In genomic region chr11:62974848-62975522, GRCh38 we compare ENCODE assay signal across 9 cellular contexts. TPM values are rescaled to one million over a fixed set of nuclear protein-coding genes. Genes with fewer than 3 reads are reported as not detected.
A peak's percentile ranks its signal among the peaks of the same experiment; 100 is the strongest.
DNase-seq lines count a peak whose midpoint lies in the region; ATAC-seq, FAIRE-seq and TF ChIP-seq lines count a peak whose summit lies in the region.
"Had no signal": no experiment of that assay in that cellular context is flagged by ENCODE, and none has a peak within 500 bp of the region (broad histone marks: within the 10 kb centered on the region; RNA-seq: fewer than 3 reads in every experiment).

No MANE protein-coding gene starts in this region.

- ATAC-seq in left lung (peak; percentile 80), HG02840 (IDR thresholded peaks at IDR 0.05; ENCODE audit: low FRiP score, unreplicated experiment) (no peak)

- H3K9me3 ChIP-seq in adrenal gland (replicated peaks in 1 of 3) (no peaks in the 10 kb centered on the region), left lung (no peaks in the 10 kb centered on the region)

- DNase-seq in activated T-cell treated with anti-CD3 and anti-CD28 coated beads for 24 hours (ENCODE audit: low read depth): peak; percentile 14
- DNase-seq in activated T-cell treated with anti-CD3 and anti-CD28 coated beads for 4 hours: no peak
- DNase-seq in NCI-H2081 (lab: John Stamatoyannopoulos, UW): peak; percentile 74 to 79
- DNase-seq in adrenal gland: peak in 4 of 7 donors; percentile 8 to 57 (median 21)
- DNase-seq in left lung: no peak
- DNase-seq in NCI-H146 (lab: John Stamatoyannopoulos, UW): no peak
- DNase-seq in RCC 7860 (ENCODE audit: low spot score): no peak

- TF ChIP-seq CTCF in adrenal gland (IDR thresholded peaks at IDR 0.05) (peak in 2 of 6 experiments; percentile 14 to 35), left lung (IDR thresholded peaks at IDR 0.05) (peak in 1 of 2 donors; percentile 26)

- H3K27ac ChIP-seq in adrenal gland: no peak overlapping the region
- H3K27ac ChIP-seq in left lung: no peak overlapping the region

- peaks cover 2% of the 10 kb centered on the region for H3K27me3 ChIP-seq in adrenal gland
- peaks cover 0 to 6% of the 10 kb centered on the region in 2 donors for H3K27me3 ChIP-seq in left lung

- no peaks in the 10 kb centered on the region for H3K4me1 ChIP-seq in adrenal gland (replicated peaks in 1 of 2)
- no peaks in the 10 kb centered on the region for H3K4me1 ChIP-seq in left lung

- no peak for FAIRE-seq in RCC 7860 (lab: Jason Lieb, UNC)

- TF ChIP-seq POLR2A in adrenal gland (IDR thresholded peaks at IDR 0.05): no peak

- WGBS in adrenal gland, 4 donors: 24 to 41% (median 38%) methylated on average over 8 to 9 of the region's 9 CpGs

- intact Hi-C loops in adrenal gland (cut with DNase I): no loop called here
- intact Hi-C loops in left lung (cut with DNase I): no loop called here

- H3K36me3 ChIP-seq in adrenal gland (replicated peaks in 1 of 2) (no peaks in the 10 kb centered on the region), left lung (no peaks in the 10 kb centered on the region)

- H3K4me3 ChIP-seq in adrenal gland (no peak overlapping the region), left lung (no peak overlapping the region)

RNA-seq across cellular contexts. Expression of gene SLC22A6, which starts 9.8 kb away (rescaled TPM):
- total RNA-seq in adrenal gland: not detected
- not detected for polyA plus RNA-seq in adrenal gland
- not detected for total RNA-seq in left lung
- polyA plus RNA-seq: neural cell had no signal

RNA-seq across cellular contexts. Expression of gene SLC22A8, which starts 40.7 kb away (rescaled TPM):
- total RNA-seq in adrenal gland: not detected
- polyA plus RNA-seq in adrenal gland: not detected
- not detected for total RNA-seq in left lung
- polyA plus RNA-seq: neural cell had no signal

RNA-seq across cellular contexts. Expression of gene CHRM1, which starts 53.8 kb away (rescaled TPM):
- total RNA-seq in adrenal gland (1 to 10 TPM in 2 of 8 donors, under 1 TPM in 1, not detected in 5; 0.94 to 3.0 (median 2.8) TPM), left lung (1 to 10 TPM; 1.2 to 2.3 TPM)
- 1 to 10 TPM; 1.4 to 3.8 (median 1.8) TPM for polyA plus RNA-seq in adrenal gland
- polyA plus RNA-seq: neural cell had no signal

Comparison
In these comparisons a context has a peak if more than half of its experiments do, and no peak if none do; other contexts are left out.
1. DNase-seq: peak in activated T-cell treated with anti-CD3 and anti-CD28 coated beads for 24 hours (single experiment), NCI-H2081 (2 of 2) and adrenal gland (4 of 7); none in activated T-cell treated with anti-CD3 and anti-CD28 coated beads for 4 hours (single experiment), left lung (0 of 2), NCI-H146 (single experiment) and RCC 7860 (single experiment).